22 cellular contexts compared by ENCODE assay signal in genomic region chr3:134526319-134526718, GRCh38.
"Had no signal": no experiment of that assay in that cellular context is flagged by ENCODE, and none has a peak within 500 bp of the region (broad histone marks: within the 10 kb centered on the region; RNA-seq: fewer than 3 reads in every experiment).

No MANE protein-coding gene starts in this region.

- H3K27me3 Mint-ChIP-seq: naive B cell; stimulated activated naive B cell treated with anti-CD40 and anti-IgM and Interleukin-4, amounts not matched to agents 10 μg/mL and 1 μg/mL and 100 μg/mL, for 72 hours had no signal

- H3K27me3 ChIP-seq: left lung, neural progenitor cell, pancreas, stomach, testis, thyroid gland, transverse colon, upper lobe of left lung, vagina had no signal

- H3K4me3 ChIP-seq: left lung, lower lobe of right lung, neural progenitor cell, pancreas, prostate gland, skin epidermis, stomach, testis, thyroid gland, transverse colon, upper lobe of left lung, vagina had no signal

- H3K36me3 ChIP-seq: lower lobe of right lung, pancreas, prostate gland, thyroid gland, upper lobe of left lung had no signal

- H3K27ac Mint-ChIP-seq: natural killer cell; nephron progenitor cell; neural progenitor cell; stimulated activated naive B cell treated with anti-CD40 and anti-IgM and Interleukin-4, amounts not matched to agents 10 μg/mL and 1 μg/mL and 100 μg/mL, for 72 hours had no signal

- DNase-seq: hypothalamus; left colon; lower lobe of right lung; mesenchymal stem cell; naive B cell; natural killer cell; retina; right cardiac atrium; stimulated activated CD4-positive, alpha-beta T cell treated with anti-CD3 and anti-CD28 coated beads, Interleukin-12 subunit alpha, Interleukin-12 subunit beta, amount 100 ng/mL, for 4 hours; stimulated activated naive B cell treated with anti-CD40 and anti-IgM and Interleukin-4, amounts not matched to agents 10 μg/mL and 1 μg/mL and 100 μg/mL, for 72 hours; stomach; testis; thyroid gland; transverse colon had no signal

- H3K9ac ChIP-seq: neural progenitor cell had no signal

- H3K4me1 Mint-ChIP-seq: nephron progenitor cell, neural progenitor cell had no signal

- H3K4me3 Mint-ChIP-seq: natural killer cell; nephron progenitor cell; neural progenitor cell; stimulated activated naive B cell treated with anti-CD40 and anti-IgM and Interleukin-4, amounts not matched to agents 10 μg/mL and 1 μg/mL and 100 μg/mL, for 72 hours had no signal

- H3K4me1 ChIP-seq: left lung, lower lobe of right lung, neural progenitor cell, pancreas, prostate gland, stomach, testis, thyroid gland, transverse colon, upper lobe of left lung had no signal

- H3K9me3 ChIP-seq: pancreas, prostate gland, testis, thyroid gland had no signal
